In genomic region chr5:10849278-10849677, GRCh38 we compare ENCODE assay signal across 32 cellular contexts.
"Had no signal": no experiment of that assay in that cellular context is flagged by ENCODE, and none has a peak within 500 bp of the region (broad histone marks: within the 10 kb centered on the region; RNA-seq: fewer than 3 reads in every experiment).

No MANE protein-coding gene starts in this region.

- H3K9me3 Mint-ChIP-seq: T-helper 1 cell treated with Interleukin-12 subunit alpha and Interleukin-12 subunit beta and Interleukin-4 antibody, amounts not matched to agents 30 μg/mL and 1 μg/mL, for 36 hours had no signal

- H3K27me3 ChIP-seq: esophagus muscularis mucosa, sigmoid colon, uterus had no signal

- ATAC-seq: activated T-cell treated with anti-CD3 and anti-CD28 coated beads, Interleukin-2, amount 50 U/mL, for 72 hours; left colon; naive thymus-derived CD8-positive, alpha-beta T cell; psoas muscle; stimulated activated memory B cell treated with anti-CD40 and anti-IgM and Interleukin-4, amounts not matched to agents 10 μg/mL and 1 μg/mL and 100 μg/mL, for 72 hours; stimulated activated naive CD8-positive, alpha-beta T cell treated with anti-CD3 and anti-CD28 coated beads, Interleukin-15, amount 100 ng/mL, for 72 hours had no signal

- H3K27ac Mint-ChIP-seq: activated naive CD8-positive, alpha-beta T cell; activated T-cell treated with anti-CD3 and anti-CD28 coated beads, Interleukin-2, amount 50 U/mL, for 72 hours; naive thymus-derived CD8-positive, alpha-beta T cell; stimulated activated memory B cell treated with anti-CD40 and anti-IgM and Interleukin-4, amounts not matched to agents 10 μg/mL and 1 μg/mL and 100 μg/mL, for 72 hours; stimulated activated naive CD8-positive, alpha-beta T cell treated with anti-CD3 and anti-CD28 coated beads, Interleukin-15, amount 100 ng/mL, for 72 hours; T-helper 1 cell treated with Interleukin-12 subunit alpha and Interleukin-12 subunit beta and Interleukin-4 antibody, amounts not matched to agents 30 μg/mL and 1 μg/mL, for 36 hours; type B pancreatic cell had no signal

- H3K4me3 ChIP-seq: esophagus muscularis mucosa, psoas muscle, sigmoid colon, uterus had no signal

- H3K4me1 ChIP-seq: parathyroid adenoma, psoas muscle, sigmoid colon, uterus had no signal

- H3K4me1 Mint-ChIP-seq: naive thymus-derived CD8-positive, alpha-beta T cell; neural crest cell; stimulated activated memory B cell treated with anti-CD40 and anti-IgM and Interleukin-4, amounts not matched to agents 10 μg/mL and 1 μg/mL and 100 μg/mL, for 72 hours; stimulated activated naive CD8-positive, alpha-beta T cell treated with anti-CD3 and anti-CD28 coated beads, Interleukin-15, amount 100 ng/mL, for 72 hours had no signal

- H3K9me3 ChIP-seq: esophagus muscularis mucosa, psoas muscle, sigmoid colon, uterus had no signal

- H3K27ac ChIP-seq: esophagus muscularis mucosa, parathyroid adenoma, psoas muscle, sigmoid colon, uterus, VCaP had no signal

- H3K36me3 ChIP-seq: esophagus muscularis mucosa, sigmoid colon, uterus had no signal

- H3K4me3 Mint-ChIP-seq: activated naive CD8-positive, alpha-beta T cell; activated T-cell treated with anti-CD3 and anti-CD28 coated beads, Interleukin-2, amount 50 U/mL, for 72 hours; naive thymus-derived CD8-positive, alpha-beta T cell; neural crest cell; stimulated activated memory B cell treated with anti-CD40 and anti-IgM and Interleukin-4, amounts not matched to agents 10 μg/mL and 1 μg/mL and 100 μg/mL, for 72 hours; stimulated activated naive CD8-positive, alpha-beta T cell treated with anti-CD3 and anti-CD28 coated beads, Interleukin-15, amount 100 ng/mL, for 72 hours; T-helper 1 cell treated with Interleukin-12 subunit alpha and Interleukin-12 subunit beta and Interleukin-4 antibody, amounts not matched to agents 30 μg/mL and 1 μg/mL, for 36 hours; type B pancreatic cell had no signal

- H3K36me3 Mint-ChIP-seq: activated naive CD8-positive, alpha-beta T cell; type B pancreatic cell had no signal

- DNase-seq: activated CD4-positive, alpha-beta T cell treated with anti-CD3 and anti-CD28 coated beads for 4 hours; activated CD4-positive, alpha-beta T cell treated with anti-CD3 and anti-CD28 coated beads, Interleukin-2, amount 50 U/mL, for 4 hours; activated naive CD4-positive, alpha-beta T cell treated with Interleukin-2 at 50 U/mL for 16 hours; activated T-cell treated with anti-CD3 and anti-CD28 coated beads for 4 hours; activated T-cell treated with anti-CD3 and anti-CD28 coated beads, Interleukin-2, amount 50 U/mL, for 72 hours; aorta; central memory CD4-positive, alpha-beta T cell; dermis blood vessel endothelial cell; effector CD4-positive, alpha-beta T cell; kidney; left colon; mammary epithelial cell; midbrain; naive thymus-derived CD8-positive, alpha-beta T cell; nucleus accumbens; psoas muscle; sigmoid colon; small intestine; stimulated activated CD4-positive, alpha-beta T cell treated with anti-CD3 and anti-CD28 coated beads, Interleukin-4, amount 100 ng/mL, for 4 hours; stimulated activated CD8-positive, alpha-beta memory T cell treated with anti-CD3 and anti-CD28 coated beads, Interleukin-4, amount 100 ng/mL, for 48 hours; stimulated activated naive CD8-positive, alpha-beta T cell treated with anti-CD3 and anti-CD28 coated beads, Interleukin-15, amount 100 ng/mL, for 72 hours; substantia nigra; T-helper 9 cell; uterus had no signal
